6 cellular contexts compared by ENCODE assay signal in genomic region chr2:87461671-87462070, GRCh38.
DNase-seq lines count a peak whose midpoint lies in the region; ATAC-seq, FAIRE-seq and TF ChIP-seq lines count a peak whose summit lies in the region.
"Not testable (repeated sequence)": the region's sequence is repeated elsewhere in the genome, so short reads cannot be mapped to it uniquely, and the experiment has no call there.

No MANE protein-coding gene starts in this region.

- not testable (repeated sequence) for H3K4me2 ChIP-seq in K562 (ENCODE audit: insufficient read depth, low read length)

- in situ Hi-C loops in K562 (cut with MboI), result not testable (repeated sequence)

- H3K9me3 Mint-ChIP-seq in activated CD4-positive, alpha-beta memory T cell treated with anti-CD3 and anti-CD28 coated beads for 36 hours; activated T-helper 17 cell treated with anti-CD3 and anti-CD28 coated beads, Interleukin-2, amount 50 U/mL, for 72 hours; activated naive CD4-positive, alpha-beta T cell treated with anti-CD3 and anti-CD28 coated beads, Interleukin-2, amount 50 U/mL, for 24 hours; immature natural killer cell; stimulated activated naive B cell treated with anti-CD40 and anti-IgM and Interleukin-4, amounts not matched to agents 10 μg/mL and 1 μg/mL and 100 μg/mL, for 72 hours: not testable (repeated sequence)

- not testable (repeated sequence) for TF ChIP-seq EP300 in K562 (IDR thresholded peaks at IDR 0.05; ENCODE audit: low read length)

- peak overlapping the region; percentile 61 for H3K27ac Mint-ChIP-seq in activated CD4-positive, alpha-beta memory T cell treated with anti-CD3 and anti-CD28 coated beads for 36 hours
- not testable (repeated sequence) for H3K27ac Mint-ChIP-seq in activated T-helper 17 cell treated with anti-CD3 and anti-CD28 coated beads, Interleukin-2, amount 50 U/mL, for 72 hours
- H3K27ac Mint-ChIP-seq in activated naive CD4-positive, alpha-beta T cell treated with anti-CD3 and anti-CD28 coated beads, Interleukin-2, amount 50 U/mL, for 24 hours, result peak overlapping the region; percentile 51
- peak overlapping the region in 5 of 6 donors; percentile 40 to 64 (median 49) for H3K27ac Mint-ChIP-seq in immature natural killer cell
- H3K27ac Mint-ChIP-seq in stimulated activated naive B cell treated with anti-CD40 and anti-IgM and Interleukin-4, amounts not matched to agents 10 μg/mL and 1 μg/mL and 100 μg/mL, for 72 hours, result peak overlapping the region; percentile 9

- POLR2A ChIA-PET in activated CD4-positive, alpha-beta memory T cell treated with anti-CD3 and anti-CD28 coated beads for 36 hours (lab: Charles Lee); K562 (lab: Yijun Ruan, JAX): not testable (repeated sequence)

- not testable (repeated sequence) for H3K9me1 ChIP-seq in K562 (ENCODE audit: control insufficient read depth, insufficient read depth, low read length)

- not testable (repeated sequence) for DNase-seq in activated CD4-positive, alpha-beta memory T cell treated with anti-CD3 and anti-CD28 coated beads for 36 hours; K562 (ENCODE audit: extremely low read depth in 1 of 4, low spot score in 3 of 4); immature natural killer cell; stimulated activated naive B cell treated with anti-CD40 and anti-IgM and Interleukin-4, amounts not matched to agents 10 μg/mL and 1 μg/mL and 100 μg/mL, for 72 hours

- H3K9me3 ChIP-seq in K562 (replicated peaks; ENCODE audit: control insufficient read depth, insufficient read depth, low read depth, low read length), result not testable (repeated sequence)

- TF ChIP-seq CTCF in K562 (IDR thresholded peaks at IDR 0.05 in 2 of 3, conservative IDR thresholded peaks at IDR 0.05 in 1 of 3; ENCODE audit: insufficient read depth in 2 of 3, low read depth in 1 of 3, low read length in 3 of 3), result not testable (repeated sequence)

- not testable (repeated sequence) for H3K27ac ChIP-seq in K562 (ENCODE audit: extremely low read depth, low read depth, low read length)

- FAIRE-seq in K562 (lab: Jason Lieb, UNC), result not testable (repeated sequence)

- H3K79me2 ChIP-seq in K562 (ENCODE audit: control insufficient read depth, insufficient read depth, low read length), result peaks cover 64% of the 10 kb centered on the region

- not testable (repeated sequence) for H4K20me1 ChIP-seq in K562 (replicated peaks; ENCODE audit: control insufficient read depth, insufficient read depth, low read length)

- H3K4me3 ChIP-seq in K562, result not testable (repeated sequence)

- TF ChIP-seq RAD21 in K562 (CRISPR knock-in tag; conservative IDR thresholded peaks at IDR 0.05 in 1 of 2, IDR thresholded peaks at IDR 0.05 in 1 of 2), result not testable (repeated sequence)

- not testable (repeated sequence) for BruUV-seq in K562 (replicated peaks; lab: Mats Ljungman, UMichigan)

- CTCF ChIA-PET in activated CD4-positive, alpha-beta memory T cell treated with anti-CD3 and anti-CD28 coated beads for 36 hours (lab: Charles Lee); K562 (lab: Yijun Ruan, JAX; ENCODE audit: low intra/inter-chr PET ratio): not testable (repeated sequence)

- H3K36me3 ChIP-seq in K562 (ENCODE audit: control insufficient read depth, insufficient read depth, low read length), result not testable (repeated sequence)

- H3K9ac ChIP-seq in K562 (ENCODE audit: insufficient read depth in 1 of 2, low read depth in 2 of 2, low read length in 2 of 2), result not testable (repeated sequence)

- not testable (repeated sequence) for H3K4me1 ChIP-seq in K562 (replicated peaks in 1 of 2; ENCODE audit: control insufficient read depth in 2 of 2, insufficient read depth in 2 of 2, low read length in 2 of 2)

- not testable (repeated sequence) for H3K4me3 Mint-ChIP-seq in activated CD4-positive, alpha-beta memory T cell treated with anti-CD3 and anti-CD28 coated beads for 36 hours; immature natural killer cell; stimulated activated naive B cell treated with anti-CD40 and anti-IgM and Interleukin-4, amounts not matched to agents 10 μg/mL and 1 μg/mL and 100 μg/mL, for 72 hours
- peak overlapping the region; percentile 20 for H3K4me3 Mint-ChIP-seq in activated T-helper 17 cell treated with anti-CD3 and anti-CD28 coated beads, Interleukin-2, amount 50 U/mL, for 72 hours
- H3K4me3 Mint-ChIP-seq in activated naive CD4-positive, alpha-beta T cell treated with anti-CD3 and anti-CD28 coated beads, Interleukin-2, amount 50 U/mL, for 24 hours, result peak overlapping the region; percentile 51

- intact Hi-C loops in activated CD4-positive, alpha-beta memory T cell treated with anti-CD3 and anti-CD28 coated beads for 36 hours (cut with micrococcal nuclease); K562 (cut with micrococcal nuclease): not testable (repeated sequence)

- peaks cover 11% of the 10 kb centered on the region for H3K36me3 Mint-ChIP-seq in activated CD4-positive, alpha-beta memory T cell treated with anti-CD3 and anti-CD28 coated beads for 36 hours
- H3K36me3 Mint-ChIP-seq in activated T-helper 17 cell treated with anti-CD3 and anti-CD28 coated beads, Interleukin-2, amount 50 U/mL, for 72 hours (ENCODE audit: low read depth), result peaks cover 19% of the 10 kb centered on the region
- peaks cover 13% of the 10 kb centered on the region for H3K36me3 Mint-ChIP-seq in activated naive CD4-positive, alpha-beta T cell treated with anti-CD3 and anti-CD28 coated beads, Interleukin-2, amount 50 U/mL, for 24 hours
- not testable (repeated sequence) for H3K36me3 Mint-ChIP-seq in immature natural killer cell
- H3K36me3 Mint-ChIP-seq in stimulated activated naive B cell treated with anti-CD40 and anti-IgM and Interleukin-4, amounts not matched to agents 10 μg/mL and 1 μg/mL and 100 μg/mL, for 72 hours, result peaks cover 13 to 16% of the 10 kb centered on the region in 2 donors

- not testable (repeated sequence) for H3K27me3 ChIP-seq in K562 (ENCODE audit: control insufficient read depth in 2 of 2, insufficient read depth in 2 of 2, low read length in 2 of 2)

- not testable (repeated sequence) for H2AFZ ChIP-seq in K562 (ENCODE audit: low read depth, low read length)

- ATAC-seq in activated T-helper 17 cell treated with anti-CD3 and anti-CD28 coated beads, Interleukin-2, amount 50 U/mL, for 72 hours (replicated peaks); K562; stimulated activated naive B cell treated with anti-CD40 and anti-IgM and Interleukin-4, amounts not matched to agents 10 μg/mL and 1 μg/mL and 100 μg/mL, for 72 hours (replicated peaks): not testable (repeated sequence)

- not testable (repeated sequence) for H3K27me3 Mint-ChIP-seq in activated CD4-positive, alpha-beta memory T cell treated with anti-CD3 and anti-CD28 coated beads for 36 hours; activated T-helper 17 cell treated with anti-CD3 and anti-CD28 coated beads, Interleukin-2, amount 50 U/mL, for 72 hours; activated naive CD4-positive, alpha-beta T cell treated with anti-CD3 and anti-CD28 coated beads, Interleukin-2, amount 50 U/mL, for 24 hours; immature natural killer cell (ENCODE audit: low read depth in 3 of 3); stimulated activated naive B cell treated with anti-CD40 and anti-IgM and Interleukin-4, amounts not matched to agents 10 μg/mL and 1 μg/mL and 100 μg/mL, for 72 hours

- WGBS in K562 (ENCODE audit: insufficient coverage, low coverage, missing lambda C conversion rate), result 83% methylated on average over 3 of the region's 4 CpGs

- peaks cover 21% of the 10 kb centered on the region for H3K4me1 Mint-ChIP-seq in activated CD4-positive, alpha-beta memory T cell treated with anti-CD3 and anti-CD28 coated beads for 36 hours (ENCODE audit: low read depth)
- H3K4me1 Mint-ChIP-seq in activated T-helper 17 cell treated with anti-CD3 and anti-CD28 coated beads, Interleukin-2, amount 50 U/mL, for 72 hours, result peaks cover 17% of the 10 kb centered on the region
- peaks cover 33% of the 10 kb centered on the region for H3K4me1 Mint-ChIP-seq in activated naive CD4-positive, alpha-beta T cell treated with anti-CD3 and anti-CD28 coated beads, Interleukin-2, amount 50 U/mL, for 24 hours
- peaks cover 39 to 47% of the 10 kb centered on the region in 2 donors for H3K4me1 Mint-ChIP-seq in immature natural killer cell
- H3K4me1 Mint-ChIP-seq in stimulated activated naive B cell treated with anti-CD40 and anti-IgM and Interleukin-4, amounts not matched to agents 10 μg/mL and 1 μg/mL and 100 μg/mL, for 72 hours, result peaks cover 10 to 15% of the 10 kb centered on the region in 2 donors

- TF ChIP-seq POLR2A in K562 (conservative IDR thresholded peaks at IDR 0.05), result not testable (repeated sequence)

TF ChIP-seq in K562, 482 proteins besides CTCF, POLR2A, EP300 and RAD21:
- peak; percentile 69 for TF ChIP-seq RBM25 (IDR thresholded peaks at IDR 0.05; ENCODE audit: low read depth, low read length, severe bottlenecking)
